25 cellular contexts compared by ENCODE assay signal in the genomic region with DNA sequence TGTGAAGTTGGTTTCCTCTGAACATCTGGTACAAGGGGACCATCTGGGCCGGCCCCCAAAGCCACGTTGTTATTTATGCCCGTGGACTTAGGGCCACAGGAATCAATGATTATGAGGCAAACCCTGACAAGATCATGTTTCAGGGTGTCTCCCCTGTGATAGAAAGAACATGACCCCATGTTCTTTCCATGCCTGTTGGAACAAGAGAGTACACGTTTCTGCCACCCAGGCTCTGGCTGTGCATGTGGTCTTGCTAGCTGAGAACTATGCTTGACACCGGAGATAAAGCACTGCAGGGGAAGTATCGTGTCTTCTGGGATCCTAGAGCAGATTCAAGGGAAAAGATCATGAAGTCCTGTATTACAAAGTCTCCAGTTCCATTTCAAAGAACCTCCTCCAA.
"Had no signal": no experiment of that assay in that cellular context is flagged by ENCODE, and none has a peak within 500 bp of the region (broad histone marks: within the 10 kb centered on the region; RNA-seq: fewer than 3 reads in every experiment).

No MANE protein-coding gene starts in this region.

- H3K27ac ChIP-seq: coronary artery, left lung, neutrophil, parathyroid adenoma, prostate gland, spleen, thoracic aorta, tibial nerve, upper lobe of left lung had no signal

- H3K27me3 ChIP-seq: left lung, neutrophil, spleen, tibial nerve, upper lobe of left lung had no signal

- H3K4me1 ChIP-seq: left lung, parathyroid adenoma, prostate gland, spleen, tibial nerve, upper lobe of left lung had no signal

- FAIRE-seq: endothelial cell of umbilical vein, urothelium cell line had no signal

- DNase-seq: dermis blood vessel endothelial cell; effector memory CD4-positive, alpha-beta T cell; erythroblast; foreskin melanocyte; left cardiac atrium; left lung; mesenchymal stem cell; mucosa of descending colon; naive B cell; right cardiac atrium; spleen; stimulated activated CD4-positive, alpha-beta T cell treated with anti-CD3 and anti-CD28 coated beads, Interleukin-4, amount 100 ng/mL, for 4 hours; stimulated activated naive CD8-positive, alpha-beta T cell treated with anti-CD3 and anti-CD28 coated beads, Interleukin-15, Interleukin-2, amounts not matched to agents 100 U/mL and 50 U/mL, for 24 hours; substantia nigra; upper lobe of left lung had no signal

- H3K4me3 ChIP-seq: coronary artery, left lung, mucosa of descending colon, prostate gland, spleen, thoracic aorta, tibial nerve, upper lobe of left lung had no signal

- H3K79me2 ChIP-seq: parathyroid adenoma had no signal

- H2AFZ ChIP-seq: parathyroid adenoma had no signal

- H3K9ac ChIP-seq: parathyroid adenoma had no signal

- ATAC-seq: left cardiac atrium; left lung; mucosa of descending colon; natural killer cell treated with Interleukin-12 subunit alpha and Interleukin-12 subunit beta and Interleukin-15 and Interleukin-18, amount 100 ng/mL, for 72 hours; right cardiac atrium; stimulated activated memory B cell treated with anti-CD40 and anti-IgM and Interleukin-4, amounts not matched to agents 10 μg/mL and 1 μg/mL and 100 μg/mL, for 72 hours; stimulated activated naive CD8-positive, alpha-beta T cell treated with anti-CD3 and anti-CD28 coated beads, Interleukin-15, Interleukin-2, amounts not matched to agents 100 U/mL and 50 U/mL, for 24 hours had no signal

- H3K36me3 ChIP-seq: left lung, neutrophil, prostate gland, spleen, thoracic aorta, tibial nerve, upper lobe of left lung had no signal

- H3K9me3 ChIP-seq: left lung, mucosa of descending colon, neutrophil, prostate gland, spleen, thoracic aorta, tibial nerve, upper lobe of left lung had no signal
